Comparison of ENCODE assay signal across 24 cellular contexts in the genomic region with DNA sequence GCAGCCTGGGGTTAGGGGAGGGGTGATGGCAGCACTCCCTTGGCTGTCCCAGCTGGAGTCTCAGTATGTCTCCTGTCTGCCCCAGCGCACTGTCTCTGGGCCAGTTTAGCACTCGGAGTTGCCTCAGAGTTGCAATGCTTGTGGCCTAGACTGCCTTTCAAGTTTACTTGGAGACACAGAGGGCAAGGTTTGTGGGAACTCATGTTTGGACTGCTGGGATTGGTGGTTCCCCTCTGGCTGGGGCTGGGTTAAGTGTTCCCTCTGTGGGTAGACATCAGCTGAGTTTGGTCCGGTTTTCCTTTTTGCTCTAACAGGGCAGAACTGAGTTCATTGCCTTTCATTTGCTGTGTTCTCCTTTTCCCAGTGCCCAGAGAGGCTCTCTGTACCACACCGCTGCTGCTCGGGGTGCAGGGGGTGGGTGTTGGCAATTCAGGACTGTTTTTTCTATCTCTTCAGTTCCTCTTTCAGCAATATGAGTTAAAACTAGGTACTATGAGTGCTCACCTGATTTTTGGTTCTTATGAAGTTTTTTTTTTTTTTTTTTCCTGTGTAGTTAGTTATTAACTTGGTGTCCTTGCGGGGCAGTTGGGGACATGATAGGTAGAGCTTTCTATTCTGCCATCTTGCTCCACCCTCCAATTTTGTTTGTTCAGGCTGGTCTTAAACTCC. TPM values are rescaled to one million over a fixed set of nuclear protein-coding genes. Genes with fewer than 3 reads are reported as not detected.
DNase-seq lines count a peak whose midpoint lies in the region; ATAC-seq lines count a peak whose summit lies in the region.
"Had no signal": no experiment of that assay in that cellular context is flagged by ENCODE, and none has a peak within 500 bp of the region (broad histone marks: within the 10 kb centered on the region; RNA-seq: fewer than 3 reads in every experiment).

No MANE protein-coding gene starts in this region.

- peaks cover 24% of the 10 kb centered on the region for H3K36me3 Mint-ChIP-seq in effector memory CD8-positive, alpha-beta T cell (ENCODE audit: insufficient read depth)
- H3K36me3 Mint-ChIP-seq in stimulated activated effector memory CD8-positive, alpha-beta T cell treated with anti-CD3 and anti-CD28 coated beads, Interleukin-12 subunit alpha, Interleukin-12 subunit beta, amount 100 ng/mL, for 72 hours = peaks cover 20% of the 10 kb centered on the region

- peaks cover 7% of the 10 kb centered on the region in 2 donors for H3K9me3 Mint-ChIP-seq in effector memory CD8-positive, alpha-beta T cell
- H3K9me3 Mint-ChIP-seq in stimulated activated effector memory CD8-positive, alpha-beta T cell treated with anti-CD3 and anti-CD28 coated beads, Interleukin-12 subunit alpha, Interleukin-12 subunit beta, amount 100 ng/mL, for 72 hours = peaks cover 8% of the 10 kb centered on the region

- H3K4me3 Mint-ChIP-seq in effector memory CD8-positive, alpha-beta T cell = no peak overlapping the region
- no peak overlapping the region for H3K4me3 Mint-ChIP-seq in stimulated activated effector memory CD8-positive, alpha-beta T cell treated with anti-CD3 and anti-CD28 coated beads, Interleukin-12 subunit alpha, Interleukin-12 subunit beta, amount 100 ng/mL, for 72 hours
- H3K4me3 Mint-ChIP-seq: activated CD4-positive, alpha-beta T cell treated with anti-CD3 and anti-CD28 coated beads, Interleukin-2, amount 10 ng/mL, durations not matched to agents 24 days and 14 days; brain; nephron had no signal

- ATAC-seq in GM18909 (IDR thresholded peaks at IDR 0.05; ENCODE audit: poor library complexity, unreplicated experiment) = peak; percentile 43
- ATAC-seq in HG02885 (IDR thresholded peaks at IDR 0.05; ENCODE audit: poor library complexity, unreplicated experiment) = peak; percentile 45
- ATAC-seq in effector memory CD8-positive, alpha-beta T cell (replicated peaks) = no peak
- no peak for ATAC-seq in stimulated activated effector memory CD8-positive, alpha-beta T cell treated with anti-CD3 and anti-CD28 coated beads, Interleukin-12 subunit alpha, Interleukin-12 subunit beta, amount 100 ng/mL, for 72 hours
- ATAC-seq in Right ventricle myocardium superior (ENCODE audit: poor library complexity) = no peak
- ATAC-seq in HG03097 (IDR thresholded peaks at IDR 0.05; ENCODE audit: low FRiP score, unreplicated experiment) = no peak

- H3K27me3 Mint-ChIP-seq in effector memory CD8-positive, alpha-beta T cell = no peaks in the 10 kb centered on the region
- H3K27me3 Mint-ChIP-seq: activated CD4-positive, alpha-beta T cell treated with anti-CD3 and anti-CD28 coated beads, Interleukin-2, amount 10 ng/mL, durations not matched to agents 24 days and 14 days; brain had no signal

- H3K27ac Mint-ChIP-seq in effector memory CD8-positive, alpha-beta T cell = peak overlapping the region; percentile 38 to 65
- H3K27ac Mint-ChIP-seq in stimulated activated effector memory CD8-positive, alpha-beta T cell treated with anti-CD3 and anti-CD28 coated beads, Interleukin-12 subunit alpha, Interleukin-12 subunit beta, amount 100 ng/mL, for 72 hours = peak overlapping the region; percentile 45
- H3K27ac Mint-ChIP-seq: activated CD4-positive, alpha-beta T cell treated with anti-CD3 and anti-CD28 coated beads, Interleukin-2, amount 10 ng/mL, durations not matched to agents 24 days and 14 days; brain; nephron had no signal

- no peak for DNase-seq in effector memory CD8-positive, alpha-beta T cell
- no peak for DNase-seq in stimulated activated effector memory CD8-positive, alpha-beta T cell treated with anti-CD3 and anti-CD28 coated beads, Interleukin-12 subunit alpha, Interleukin-12 subunit beta, amount 100 ng/mL, for 72 hours (ENCODE audit: low spot score in 2 of 2)
- no peak for DNase-seq in Right ventricle myocardium superior
- no peak for DNase-seq in stimulated activated CD4-positive, alpha-beta T cell treated with anti-CD3 and anti-CD28 coated beads, Interleukin-1b, Interleukin-23, amount 100 ng/mL, for 48 hours
- DNase-seq in NCI-H1694 treated with DMSO at 0.1 percent for 48 hours (lab: John Stamatoyannopoulos, UW) = no peak
- DNase-seq: activated CD4-positive, alpha-beta T cell treated with anti-CD3 and anti-CD28 coated beads, Interleukin-2, amount 10 ng/mL, durations not matched to agents 24 days and 14 days; activated naive CD4-positive, alpha-beta T cell; activated T-cell treated with anti-CD3 and anti-CD28 coated beads, Interleukin-2, amount 50 U/mL, for 48 hours; C1 segment of cervical spinal cord; Caco-2; HCEC 1CT; Kasumi-1; NCI-H510A; NK-92 treated with Interleukin-12 subunit alpha and Interleukin-12 subunit beta, amount 100 ng/mL, for 24 hours; right cardiac atrium; stimulated activated CD4-positive, alpha-beta T cell treated with anti-CD3 and anti-CD28 coated beads, Interleukin-4, amount 100 ng/mL, for 1 hour; SW 1271; T-helper 9 cell; WERI-Rb-1 had no signal

- intact Hi-C loops in Right ventricle myocardium superior (cut with DNase I) = no loop called here

- peaks cover 18 to 32% of the 10 kb centered on the region in 2 donors for H3K4me1 Mint-ChIP-seq in effector memory CD8-positive, alpha-beta T cell (ENCODE audit: low read depth in 2 of 2)
- peaks cover 18% of the 10 kb centered on the region for H3K4me1 Mint-ChIP-seq in stimulated activated effector memory CD8-positive, alpha-beta T cell treated with anti-CD3 and anti-CD28 coated beads, Interleukin-12 subunit alpha, Interleukin-12 subunit beta, amount 100 ng/mL, for 72 hours
- H3K4me1 Mint-ChIP-seq: activated CD4-positive, alpha-beta T cell treated with anti-CD3 and anti-CD28 coated beads, Interleukin-2, amount 10 ng/mL, durations not matched to agents 24 days and 14 days; brain; nephron had no signal

RNA-seq across cellular contexts. Expression of a gene that starts 17.2 kb away (rescaled TPM):
- total RNA-seq in Right ventricle myocardium superior = 5.5 TPM

Comparison
In these comparisons a context has a peak if more than half of its experiments do, and no peak if none do; other contexts are left out.
1. ATAC-seq: peak in GM18909 (single experiment) and HG02885 (single experiment); none in effector memory CD8-positive, alpha-beta T cell (single experiment), stimulated activated effector memory CD8-positive, alpha-beta T cell treated with anti-CD3 and anti-CD28 coated beads, Interleukin-12 subunit alpha, Interleukin-12 subunit beta, amount 100 ng/mL, for 72 hours (single experiment), Right ventricle myocardium superior (single experiment) and HG03097 (single experiment).